1 cellular context compared by ENCODE assay signal in the genomic region with DNA sequence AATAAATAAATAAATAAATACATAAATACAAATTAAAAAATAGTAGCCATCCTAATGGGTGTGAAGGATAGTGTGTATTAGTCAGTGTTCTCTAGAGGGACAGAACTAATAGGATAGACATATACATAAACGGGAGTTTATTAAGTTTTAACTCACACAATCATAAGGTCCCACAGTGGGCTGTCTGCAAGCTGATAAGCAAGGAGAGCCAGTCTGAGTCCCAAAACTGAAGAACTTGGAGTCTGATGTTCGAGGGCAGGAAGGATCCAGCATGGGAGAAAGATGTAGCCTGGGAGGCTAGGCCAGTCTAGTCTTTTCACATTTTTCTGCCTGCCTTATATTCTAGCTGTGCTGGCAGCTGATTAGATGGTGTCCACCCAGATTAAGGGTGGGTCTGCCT. TPM values are rescaled to one million over a fixed set of nuclear protein-coding genes. Genes with fewer than 3 reads are reported as not detected.
"Had no signal": no experiment of that assay in that cellular context is flagged by ENCODE, and none has a peak within 500 bp of the region (broad histone marks: within the 10 kb centered on the region; RNA-seq: fewer than 3 reads in every experiment).

No MANE protein-coding gene starts in this region.

RNA-seq across cellular contexts. Expression of gene NUP210, which starts 22.8 kb away (rescaled TPM):
- total RNA-seq: myocyte had no signal
